ENCODE assay signal across 2 cellular contexts in genomic region chr1:16874968-16875367, GRCh38. TPM values are rescaled to one million over a fixed set of nuclear protein-coding genes. Genes with fewer than 3 reads are reported as not detected.
"Had no signal": no experiment of that assay in that cellular context is flagged by ENCODE, and none has a peak within 500 bp of the region (broad histone marks: within the 10 kb centered on the region; RNA-seq: fewer than 3 reads in every experiment).

No MANE protein-coding gene starts in this region.

RNA-seq across cellular contexts. Expression of gene RNU1-2, which starts 20.8 kb away (rescaled TPM):
- total RNA-seq: LHCN-M2 had no signal
- polyA plus RNA-seq: SK-N-SH had no signal
